Comparison of ENCODE assay signal across 10 cellular contexts in genomic region chr4:100106982-100107381, GRCh38.
DNase-seq lines count a peak whose midpoint lies in the region; ATAC-seq and TF ChIP-seq lines count a peak whose summit lies in the region.
"Had no signal": no experiment of that assay in that cellular context is flagged by ENCODE, and none has a peak within 500 bp of the region (broad histone marks: within the 10 kb centered on the region; RNA-seq: fewer than 3 reads in every experiment).

No MANE protein-coding gene starts in this region.

- DNase-seq in NB4 (ENCODE audit: low read depth) (peak; percentile 3), natural killer cell (no peak), heart left ventricle (no peak), sciatic nerve (ENCODE audit: low spot score) (no peak), NCI-H446 (lab: John Stamatoyannopoulos, UW) (no peak)
- DNase-seq: cerebellar nuclear complex, kidney, SK-N-SH had no signal

- no peaks in the 10 kb centered on the region for H3K27me3 ChIP-seq in heart left ventricle

- intact Hi-C loops in natural killer cell (cut with micrococcal nuclease) (no loop called here), heart left ventricle (cut with DNase I) (no loop called here), sciatic nerve (cut with DNase I) (no loop called here)

- 53 to 59% (median 55%) methylated on average over 1 of the region's 1 CpG for WGBS in heart left ventricle, 4 donors

- no peaks in the 10 kb centered on the region for H3K36me3 ChIP-seq in heart left ventricle

- TF ChIP-seq CTCF in NB4 (IDR thresholded peaks at IDR 0.05; ENCODE audit: low read depth, low read length), result no peak
- no peak for TF ChIP-seq CTCF in natural killer cell (IDR thresholded peaks at IDR 0.05)
- TF ChIP-seq CTCF in heart left ventricle (IDR thresholded peaks at IDR 0.05), result no peak

- no peak overlapping the region for H3K4me3 Mint-ChIP-seq in natural killer cell

- ATAC-seq in GM19025 (IDR thresholded peaks at IDR 0.05; ENCODE audit: low read depth, unreplicated experiment), result peak; percentile 97
- peak; percentile 77 for ATAC-seq in HG02840 (IDR thresholded peaks at IDR 0.05; ENCODE audit: low FRiP score, unreplicated experiment)
- ATAC-seq in natural killer cell, result peak; percentile 82 to 85 (median 83)
- ATAC-seq in heart left ventricle, result no peak
- no peak for ATAC-seq in sciatic nerve

- H3K36me3 Mint-ChIP-seq in natural killer cell, result no peaks in the 10 kb centered on the region

- no peaks in the 10 kb centered on the region for H3K27me3 Mint-ChIP-seq in natural killer cell (ENCODE audit: low read depth in 2 of 2)

- no peaks in the 10 kb centered on the region for H3K4me1 ChIP-seq in heart left ventricle

- H3K9me3 ChIP-seq in heart left ventricle, result no peaks in the 10 kb centered on the region
- H3K9me3 ChIP-seq: SK-N-SH had no signal

- peaks cover 12 to 17% of the 10 kb centered on the region in 2 donors for H3K4me1 Mint-ChIP-seq in natural killer cell

- peak overlapping the region in 1 of 2 donors; percentile 48 for H3K27ac Mint-ChIP-seq in natural killer cell

- TF ChIP-seq POLR2A in NB4 (IDR thresholded peaks at IDR 0.05; ENCODE audit: extremely low read depth, insufficient read length), result no peak
- no peak for TF ChIP-seq POLR2A in heart left ventricle (IDR thresholded peaks at IDR 0.05)

- no peak overlapping the region for H3K4me3 ChIP-seq in NB4 (ENCODE audit: low read depth, low read length)
- no peak overlapping the region for H3K4me3 ChIP-seq in heart left ventricle

- H3K27ac ChIP-seq in heart left ventricle, result no peak overlapping the region

- H3K9me3 Mint-ChIP-seq in natural killer cell, result no peaks in the 10 kb centered on the region

Comparison
In these comparisons a context has a peak if more than half of its experiments do, and no peak if none do; other contexts are left out.
1. ATAC-seq: peak in GM19025 (single experiment), HG02840 (single experiment) and natural killer cell (3 of 3); none in heart left ventricle (0 of 4) and sciatic nerve (single experiment).